ENCODE assay signal across 29 cellular contexts in the genomic region with DNA sequence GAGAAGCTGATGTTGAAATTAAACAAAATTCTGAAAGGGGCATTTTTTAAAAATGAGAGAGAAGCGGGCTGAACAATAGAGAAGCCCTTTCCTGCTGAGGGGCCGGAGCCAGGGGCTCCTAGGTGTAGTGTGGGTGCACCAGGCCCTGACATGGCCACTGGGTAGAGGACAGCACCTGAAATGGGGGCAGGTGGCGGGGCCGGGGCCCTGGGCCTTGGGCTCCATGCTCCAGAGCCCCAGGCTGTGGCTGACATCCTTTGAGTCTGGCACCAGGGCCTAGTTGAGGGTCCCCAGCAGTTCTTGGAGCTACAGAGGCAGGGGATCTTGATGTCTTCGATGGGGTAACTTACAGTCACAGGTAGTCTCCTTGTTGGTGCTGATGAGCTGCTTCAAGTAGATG. TPM values are rescaled to one million over a fixed set of nuclear protein-coding genes. Genes with fewer than 3 reads are reported as not detected.
"Had no signal": no experiment of that assay in that cellular context is flagged by ENCODE, and none has a peak within 500 bp of the region (broad histone marks: within the 10 kb centered on the region; RNA-seq: fewer than 3 reads in every experiment).

No MANE protein-coding gene starts in this region.

- FAIRE-seq: endometrium, endothelial cell of umbilical vein, frontal cortex had no signal

- H3K4me3 ChIP-seq: ascending aorta, breast epithelium, cardiac muscle cell, colonic mucosa, esophagus squamous epithelium had no signal

- H3K27ac ChIP-seq: ascending aorta, breast epithelium, cardiac muscle cell, colonic mucosa, esophagus squamous epithelium had no signal

- H3K27me3 ChIP-seq: ascending aorta, breast epithelium, cardiac muscle cell, colonic mucosa, esophagus squamous epithelium had no signal

- H3K9me3 ChIP-seq: ascending aorta, breast epithelium, colonic mucosa, esophagus squamous epithelium had no signal

- DNase-seq: activated CD4-positive, alpha-beta memory T cell treated with anti-CD3 and anti-CD28 coated beads for 36 hours; activated CD4-positive, alpha-beta T cell treated with anti-CD3 and anti-CD28 coated beads for 36 hours; activated CD4-positive, alpha-beta T cell treated with anti-CD3 and anti-CD28 coated beads, Interleukin-2, amount 10 ng/mL, durations not matched to agents 24 days and 14 days; activated CD4-positive, CD25-positive, alpha-beta regulatory T cell; activated CD4-positive, CD25-positive, alpha-beta regulatory T cell treated with anti-CD3 and anti-CD28 coated beads, Interleukin-2, amount 50 U/mL, for 72 hours; activated CD8-positive, alpha-beta memory T cell treated with anti-CD3 and anti-CD28 coated beads, Interleukin-2, amount 10 ng/mL, durations not matched to agents 7 days and 5 days; activated CD8-positive, alpha-beta memory T cell treated with anti-CD3 and anti-CD28 coated beads, Interleukin-2, amount 50 U/mL, for 4 hours; activated CD8-positive, alpha-beta T cell treated with anti-CD3 and anti-CD28 coated beads, Interleukin-2, amount 10 ng/mL, durations not matched to agents 7 days and 5 days; activated gamma-delta T cell; activated naive CD4-positive, alpha-beta T cell; activated naive CD4-positive, alpha-beta T cell treated with anti-CD3 and anti-CD28 coated beads, Interleukin-2, amount 10 ng/mL, durations not matched to agents 7 days and 5 days; activated naive CD8-positive, alpha-beta T cell treated with anti-CD3 and anti-CD28 coated beads, Interleukin-2, amount 10 ng/mL, durations not matched to agents 7 days and 5 days; activated T-cell treated with anti-CD3 and anti-CD28 coated beads, Interleukin-2, amount 50 U/mL, for 1 hour; activated T-cell treated with anti-CD3 and anti-CD28 coated beads, Interleukin-2, amount 50 U/mL, for 48 hours; central memory CD4-positive, alpha-beta T cell; cerebellar nuclear complex; colonic mucosa; effector CD8-positive, alpha-beta T cell; esophagus squamous epithelium; head of caudate nucleus; T-helper 2 cell had no signal

- H3K36me3 ChIP-seq: ascending aorta, breast epithelium, cardiac muscle cell, colonic mucosa, esophagus squamous epithelium had no signal

- ATAC-seq: activated CD4-positive, alpha-beta T cell treated with anti-CD3 and anti-CD28 coated beads for 36 hours; activated CD8-positive, alpha-beta memory T cell treated with anti-CD3 and anti-CD28 coated beads, Interleukin-2, amount 10 ng/mL, durations not matched to agents 7 days and 5 days; activated CD8-positive, alpha-beta T cell treated with anti-CD3 and anti-CD28 coated beads, Interleukin-2, amount 10 ng/mL, durations not matched to agents 7 days and 5 days; activated naive CD4-positive, alpha-beta T cell treated with anti-CD3 and anti-CD28 coated beads, Interleukin-2, amount 50 U/mL, for 72 hours had no signal

- H3K4me3 Mint-ChIP-seq: activated CD4-positive, alpha-beta memory T cell treated with anti-CD3 and anti-CD28 coated beads for 36 hours; activated CD4-positive, alpha-beta T cell treated with anti-CD3 and anti-CD28 coated beads for 36 hours; activated CD4-positive, alpha-beta T cell treated with anti-CD3 and anti-CD28 coated beads, Interleukin-2, amount 10 ng/mL, durations not matched to agents 24 days and 14 days; activated CD8-positive, alpha-beta memory T cell treated with anti-CD3 and anti-CD28 coated beads, Interleukin-2, amount 10 ng/mL, durations not matched to agents 7 days and 5 days; activated CD8-positive, alpha-beta T cell treated with anti-CD3 and anti-CD28 coated beads, Interleukin-2, amount 10 ng/mL, durations not matched to agents 7 days and 5 days; activated naive CD4-positive, alpha-beta T cell treated with anti-CD3 and anti-CD28 coated beads, Interleukin-2, amount 10 ng/mL, durations not matched to agents 7 days and 5 days; activated naive CD8-positive, alpha-beta T cell treated with anti-CD3 and anti-CD28 coated beads, Interleukin-2, amount 10 ng/mL, durations not matched to agents 7 days and 5 days; brain had no signal

- H3K9me3 Mint-ChIP-seq: activated CD4-positive, alpha-beta memory T cell treated with anti-CD3 and anti-CD28 coated beads for 36 hours; activated naive CD4-positive, alpha-beta T cell treated with anti-CD3 and anti-CD28 coated beads, Interleukin-2, amount 10 ng/mL, durations not matched to agents 7 days and 5 days; brain had no signal

- H3K27ac Mint-ChIP-seq: activated CD4-positive, alpha-beta memory T cell treated with anti-CD3 and anti-CD28 coated beads for 36 hours; activated CD4-positive, alpha-beta T cell treated with anti-CD3 and anti-CD28 coated beads for 36 hours; activated CD4-positive, alpha-beta T cell treated with anti-CD3 and anti-CD28 coated beads, Interleukin-2, amount 10 ng/mL, durations not matched to agents 24 days and 14 days; activated CD8-positive, alpha-beta memory T cell treated with anti-CD3 and anti-CD28 coated beads, Interleukin-2, amount 10 ng/mL, durations not matched to agents 7 days and 5 days; activated CD8-positive, alpha-beta T cell treated with anti-CD3 and anti-CD28 coated beads, Interleukin-2, amount 10 ng/mL, durations not matched to agents 7 days and 5 days; activated naive CD4-positive, alpha-beta T cell treated with anti-CD3 and anti-CD28 coated beads, Interleukin-2, amount 10 ng/mL, durations not matched to agents 7 days and 5 days; activated naive CD4-positive, alpha-beta T cell treated with anti-CD3 and anti-CD28 coated beads, Interleukin-2, amount 50 U/mL, for 72 hours; activated naive CD8-positive, alpha-beta T cell treated with anti-CD3 and anti-CD28 coated beads, Interleukin-2, amount 10 ng/mL, durations not matched to agents 7 days and 5 days; brain had no signal

- H3K27me3 Mint-ChIP-seq: activated CD4-positive, alpha-beta T cell treated with anti-CD3 and anti-CD28 coated beads for 36 hours had no signal

- H3K4me1 ChIP-seq: ascending aorta, breast epithelium, colonic mucosa, esophagus squamous epithelium had no signal

- H3K36me3 Mint-ChIP-seq: activated CD4-positive, alpha-beta memory T cell treated with anti-CD3 and anti-CD28 coated beads for 36 hours; activated CD8-positive, alpha-beta memory T cell treated with anti-CD3 and anti-CD28 coated beads, Interleukin-2, amount 10 ng/mL, durations not matched to agents 7 days and 5 days; brain had no signal

RNA-seq across cellular contexts. Expression of a gene that starts 6.5 kb away (rescaled TPM):
- total RNA-seq: activated CD8-positive, alpha-beta memory T cell treated with anti-CD3 and anti-CD28 coated beads, Interleukin-2, amount 10 ng/mL, durations not matched to agents 7 days and 5 days; activated CD8-positive, alpha-beta T cell treated with anti-CD3 and anti-CD28 coated beads, Interleukin-2, amount 10 ng/mL, durations not matched to agents 7 days and 5 days had no signal
